Comparison of ENCODE assay signal across 16 cellular contexts in genomic region chr16:11630230-11631056, GRCh38. TPM values are rescaled to one million over a fixed set of nuclear protein-coding genes. Genes with fewer than 3 reads are reported as not detected.
DNase-seq lines count a peak whose midpoint lies in the region; ATAC-seq, FAIRE-seq and TF ChIP-seq lines count a peak whose summit lies in the region.
"Had no signal": no experiment of that assay in that cellular context is flagged by ENCODE, and none has a peak within 500 bp of the region (broad histone marks: within the 10 kb centered on the region; RNA-seq: fewer than 3 reads in every experiment).

No MANE protein-coding gene starts in this region.

- no peak for TF ChIP-seq RAD21 in HepG2 (CRISPR knock-in tag; IDR thresholded peaks at IDR 0.05)

- TF ChIP-seq EP300 in HepG2 (IDR thresholded peaks at IDR 0.05; ENCODE audit: low read depth in 2 of 2, low read length in 2 of 2) (peak in 1 of 2 experiments; percentile 32; a peak in 1 of 4 replicates), HepG2 (CRISPR knock-in tag; IDR thresholded peaks at IDR 0.05; ENCODE audit: borderline replicate concordance) (no peak)

- H3K27me3 Mint-ChIP-seq in mesothelial cell of epicardium (ENCODE audit: low read depth): no peaks in the 10 kb centered on the region

- H3K4me1 ChIP-seq in HepG2 (ENCODE audit: insufficient read depth, low read length): peaks cover 65% of the 10 kb centered on the region
- H3K4me1 ChIP-seq in right lobe of liver: no peaks in the 10 kb centered on the region
- peaks cover 24% of the 10 kb centered on the region for H3K4me1 ChIP-seq in RWPE2 (ENCODE audit: insufficient read depth, poor library complexity, severe bottlenecking)
- H3K4me1 ChIP-seq in urinary bladder (ENCODE audit: insufficient read depth): no peaks in the 10 kb centered on the region

- H3K27ac ChIP-seq in HepG2 (ENCODE audit: extremely low read length, insufficient read depth, low read length) (no peak overlapping the region), right lobe of liver (no peak overlapping the region), RWPE2 (ENCODE audit: poor library complexity, severe bottlenecking) (peak overlapping the region; percentile 97), urinary bladder (ENCODE audit: low read depth) (peak overlapping the region; percentile 53)

- in situ Hi-C loops in HepG2 (cut with HindIII; ENCODE audit: extremely low pct_ligation_motif_present, low pct_unique_long_range_greater_than_20kb): no loop called here
- in situ Hi-C loops in GM13976 (cut with MboI; ENCODE audit: low sequenced_read_pairs, unreplicated experiment): loop anchor here (25.0 kb wide), 1 partner anchor 668 kb away; no protein-coding TSS in a partner anchor

- H3K9me3 Mint-ChIP-seq in mesothelial cell of epicardium: no peaks in the 10 kb centered on the region
- H3K9me3 Mint-ChIP-seq: activated CD4-positive, alpha-beta T cell treated with anti-CD3 and anti-CD28 coated beads, Interleukin-2, amount 10 ng/mL, durations not matched to agents 24 days and 14 days; activated T-cell treated with anti-CD3 and anti-CD28 coated beads, Interleukin-2, amount 50 U/mL, for 4 hours had no signal

- peaks cover 0 to 4% of the 10 kb centered on the region in 2 experiments; a peak in 1 of 5 replicates for H3K27me3 ChIP-seq in HepG2 (ENCODE audit: control insufficient read depth in 1 of 2, insufficient read depth in 2 of 2, low read length in 2 of 2)
- H3K27me3 ChIP-seq in right lobe of liver: no peaks in the 10 kb centered on the region
- no peaks in the 10 kb centered on the region for H3K27me3 ChIP-seq in RWPE2 (ENCODE audit: insufficient read depth, poor library complexity, severe bottlenecking)

- POLR2A ChIA-PET in HepG2 (lab: Yijun Ruan, JAX): interaction anchor here (0.6 to 2.5 kb wide), 14 partner anchors 9 to 213 kb away, joined by 3 to 10 read pairs (median 4); partner anchors contain the start of genes LITAF, TXNDC11 and ZC3H7A

- no TSS peak for BruUV-seq in HepG2 (replicated peaks; lab: Mats Ljungman, UMichigan)

- H3K4me3 Mint-ChIP-seq in mesothelial cell of epicardium: no peak overlapping the region
- H3K4me3 Mint-ChIP-seq: activated CD4-positive, alpha-beta T cell treated with anti-CD3 and anti-CD28 coated beads, Interleukin-2, amount 10 ng/mL, durations not matched to agents 24 days and 14 days; activated T-cell treated with anti-CD3 and anti-CD28 coated beads, Interleukin-2, amount 50 U/mL, for 4 hours had no signal

- ATAC-seq in HepG2 (peak; percentile 78), right lobe of liver (no peak), RWPE2 (ENCODE audit: low read depth) (no peak)

- H3K9ac ChIP-seq in HepG2 (ENCODE audit: insufficient read depth, low read depth, low read length): peak overlapping the region; percentile 19; the same call in 1 of the 2 replicates

- no peak for TF ChIP-seq POLR2A in HepG2 (IDR thresholded peaks at IDR 0.05; ENCODE audit: insufficient read depth in 1 of 2, low read depth in 2 of 2, low read length in 2 of 2)
- no peak for TF ChIP-seq POLR2A in right lobe of liver (IDR thresholded peaks at IDR 0.05)

- H3K4me2 ChIP-seq in HepG2 (ENCODE audit: low read depth, low read length): peak overlapping the region; percentile 67
- H3K4me2 ChIP-seq: A549 had no signal

- H3K4me3 ChIP-seq in HepG2 (replicated peaks in 1 of 3; ENCODE audit: insufficient read depth in 1 of 3, low read depth in 2 of 3, low read length in 3 of 3) (peak overlapping the region in 1 of 3 experiments; percentile 34; a peak in 2 of 6 replicates), right lobe of liver (no peak overlapping the region), RWPE2 (ENCODE audit: severe bottlenecking) (no peak overlapping the region), urinary bladder (ENCODE audit: low read depth, low read length) (no peak overlapping the region)
- H3K4me3 ChIP-seq: A549, coronary artery, lung had no signal

- CTCF ChIA-PET in HepG2 (lab: Yijun Ruan, JAX; ENCODE audit: low intra/inter-chr PET ratio, low total read pairs): interaction anchor here (1.2 kb wide), 1 partner anchor 99 kb away, joined by 3 read pairs; no protein-coding TSS in a partner anchor

- WGBS in HepG2 (ENCODE audit: low lambda C conversion rate): 6% methylated on average over 14 of the region's 14 CpGs
- 78% methylated on average over 9 of the region's 14 CpGs for WGBS in right lobe of liver (ENCODE audit: insufficient coverage, low coverage, low lambda C conversion rate, missing lambda C conversion rate)
- 82% methylated on average over 14 of the region's 14 CpGs for WGBS in urinary bladder

- no peaks in the 10 kb centered on the region for H3K79me2 ChIP-seq in HepG2 (ENCODE audit: insufficient read depth, low read length)

- H3K4me1 Mint-ChIP-seq in mesothelial cell of epicardium: peaks cover 36% of the 10 kb centered on the region

- FAIRE-seq in HepG2 (lab: Jason Lieb, UNC): peak; percentile 72
- FAIRE-seq: A549, small intestine had no signal

- intact Hi-C loops in HepG2 (cut with micrococcal nuclease; ENCODE audit: unreplicated experiment) (loop anchor here (2.0 kb wide), 1 partner anchor 36 kb away; no protein-coding TSS in a partner anchor), right lobe of liver (cut with DNase I) (no loop called here)

- H4K20me1 ChIP-seq in HepG2 (ENCODE audit: insufficient read depth, low read length): no peaks in the 10 kb centered on the region

- no peaks in the 10 kb centered on the region for H3K36me3 Mint-ChIP-seq in mesothelial cell of epicardium

- H3K27ac Mint-ChIP-seq in mesothelial cell of epicardium: peak overlapping the region; percentile 39
- H3K27ac Mint-ChIP-seq: activated CD4-positive, alpha-beta T cell treated with anti-CD3 and anti-CD28 coated beads, Interleukin-2, amount 10 ng/mL, durations not matched to agents 24 days and 14 days had no signal

- peak; percentile 78 for DNase-seq in HepG2 (ENCODE audit: low spot score)
- DNase-seq in right lobe of liver: no peak
- no peak for DNase-seq in RWPE2 (ENCODE audit: low spot score)
- DNase-seq in mesothelial cell of epicardium (ENCODE audit: low spot score in 2 of 2, unreplicated experiment in 2 of 2): no peak
- no peak for DNase-seq in NCI-H1092 (lab: John Stamatoyannopoulos, UW)
- no peak for DNase-seq in GM13976 (ENCODE audit: low spot score)
- DNase-seq in NCI-H2227 treated with DMSO at 0.1 percent for 48 hours (lab: John Stamatoyannopoulos, UW): no peak
- DNase-seq: activated CD4-positive, alpha-beta T cell treated with anti-CD3 and anti-CD28 coated beads, Interleukin-2, amount 10 ng/mL, durations not matched to agents 24 days and 14 days; activated T-cell treated with anti-CD3 and anti-CD28 coated beads, Interleukin-2, amount 50 U/mL, for 4 hours; NCI-H446; occipital lobe; small intestine had no signal

- H3K9me3 ChIP-seq in HepG2 (ENCODE audit: low read length): no peaks in the 10 kb centered on the region
- H3K9me3 ChIP-seq in right lobe of liver: no peaks in the 10 kb centered on the region
- no peaks in the 10 kb centered on the region for H3K9me3 ChIP-seq in RWPE2 (ENCODE audit: severe bottlenecking)
- H3K9me3 ChIP-seq: A549 had no signal

- H3K36me3 ChIP-seq in HepG2 (replicated peaks in 1 of 2; ENCODE audit: control insufficient read depth in 1 of 2, insufficient read depth in 2 of 2, low read length in 2 of 2): no peaks in the 10 kb centered on the region
- no peaks in the 10 kb centered on the region for H3K36me3 ChIP-seq in right lobe of liver
- H3K36me3 ChIP-seq in RWPE2 (ENCODE audit: low read depth): no peaks in the 10 kb centered on the region
- H3K36me3 ChIP-seq in urinary bladder (ENCODE audit: insufficient read depth): no peaks in the 10 kb centered on the region

- H2AFZ ChIP-seq in HepG2 (ENCODE audit: low read length): no peak overlapping the region

- TF ChIP-seq CTCF in HepG2 (CRISPR knock-in tag; IDR thresholded peaks at IDR 0.05): no peak
- no peak for TF ChIP-seq CTCF in right lobe of liver (IDR thresholded peaks at IDR 0.05)
- no peak for TF ChIP-seq CTCF in RWPE2 (IDR thresholded peaks at IDR 0.05; ENCODE audit: poor library complexity, severe bottlenecking)
- no peak for TF ChIP-seq CTCF in mesothelial cell of epicardium (IDR thresholded peaks at IDR 0.05; ENCODE audit: unreplicated experiment)
- TF ChIP-seq CTCF in GM13976 (IDR thresholded peaks at IDR 0.05; ENCODE audit: borderline replicate concordance, control extremely low read depth, extremely low read depth, insufficient read depth, missing control alignments): no peak

RNA-seq across cellular contexts. Expression of gene SNN, which starts 37.8 kb away (rescaled TPM):
- total RNA-seq in HepG2 (2016; rRNA removed; fragmentation: Illumina TruSeq; extraction: Trizol) (8.4 TPM in 2 replicates), right lobe of liver (1 to 10 TPM; 3.5 to 7.9 (median 5.6) TPM), mesothelial cell of epicardium (38.3 to 40.2 TPM (median 39.9 TPM) in 3 replicates), urinary bladder (11.4 TPM)
- 7.1 and 8.0 TPM in 2 replicates for total RNA-seq in HepG2 (2016; cell fraction: cytosol; rRNA removed; fragmentation: Illumina TruSeq; extraction: Trizol; ENCODE audit: low read depth)
- 6.0 and 8.2 TPM in 2 replicates for total RNA-seq in HepG2 (2016; cell fraction: insoluble cytoplasmic fraction; rRNA removed; fragmentation: Illumina TruSeq; extraction: Trizol)
- total RNA-seq in HepG2 (2016; cell fraction: membrane; rRNA removed; fragmentation: Illumina TruSeq; extraction: Trizol): 18.8 and 19.0 TPM in 2 replicates
- 4.0 and 5.8 TPM in 2 replicates for total RNA-seq in HepG2 (2016; cell fraction: nucleus; rRNA removed; fragmentation: Illumina TruSeq; extraction: Trizol)
- polyA plus RNA-seq in HepG2 (2011; rRNA removed) (5.2 and 5.6 TPM in 2 replicates), urinary bladder (28.3 TPM)
- 4.6 and 5.0 TPM in 2 replicates for polyA plus RNA-seq in HepG2 (2011; cell fraction: cytosol; rRNA removed)
- polyA plus RNA-seq in HepG2 (2011; cell fraction: nucleus; rRNA removed): 4.7 and 4.9 TPM in 2 replicates
- polyA plus RNA-seq in HepG2 (2012): 3.0 and 3.4 TPM in 2 replicates
- polyA plus RNA-seq in HepG2 (2016; cell fraction: cytosol; fragmentation: Illumina TruSeq; extraction: Trizol; ENCODE audit: low read depth): 8.8 and 9.8 TPM in 2 replicates
- polyA plus RNA-seq in HepG2 (2016; cell fraction: insoluble cytoplasmic fraction; fragmentation: Illumina TruSeq; extraction: Trizol; ENCODE audit: low read depth): 8.1 and 9.3 TPM in 2 replicates
- 17.1 and 17.3 TPM in 2 replicates for polyA plus RNA-seq in HepG2 (2016; cell fraction: membrane; fragmentation: Illumina TruSeq; extraction: Trizol; ENCODE audit: low read depth)
- 7.7 and 8.0 TPM in 2 replicates for polyA plus RNA-seq in HepG2 (2016; cell fraction: nucleus; fragmentation: Illumina TruSeq; extraction: Trizol; ENCODE audit: insufficient read depth, low read depth)
- 2.2 and 3.6 TPM in 2 replicates for polyA minus RNA-seq in HepG2 (2011; rRNA and poly(A)+ RNA removed; ENCODE audit: low replicate concordance)
- polyA minus RNA-seq in HepG2 (2011; cell fraction: cytosol; rRNA and poly(A)+ RNA removed): 1.6 and 1.9 TPM in 2 replicates
- 4.4 and 4.9 TPM in 2 replicates for polyA minus RNA-seq in HepG2 (2011; cell fraction: nucleus; rRNA and poly(A)+ RNA removed)

RNA-seq across cellular contexts. Expression of gene LITAF, which starts 43.7 kb away (rescaled TPM):
- total RNA-seq in HepG2 (2016; rRNA removed; fragmentation: Illumina TruSeq; extraction: Trizol): 141 and 186 TPM in 2 replicates
- total RNA-seq in HepG2 (2016; cell fraction: cytosol; rRNA removed; fragmentation: Illumina TruSeq; extraction: Trizol; ENCODE audit: low read depth): 30.0 and 32.3 TPM in 2 replicates
- total RNA-seq in HepG2 (2016; cell fraction: insoluble cytoplasmic fraction; rRNA removed; fragmentation: Illumina TruSeq; extraction: Trizol): 139 and 174 TPM in 2 replicates
- 118 and 119 TPM in 2 replicates for total RNA-seq in HepG2 (2016; cell fraction: membrane; rRNA removed; fragmentation: Illumina TruSeq; extraction: Trizol)
- total RNA-seq in HepG2 (2016; cell fraction: nucleus; rRNA removed; fragmentation: Illumina TruSeq; extraction: Trizol): 60.6 and 72.1 TPM in 2 replicates
- 80.1 and 95.5 TPM in 2 replicates for polyA plus RNA-seq in HepG2 (2011; rRNA removed)
- 121 and 137 TPM in 2 replicates for polyA plus RNA-seq in HepG2 (2011; cell fraction: cytosol; rRNA removed)
- 61.9 and 67.8 TPM in 2 replicates for polyA plus RNA-seq in HepG2 (2011; cell fraction: nucleus; rRNA removed)
- polyA plus RNA-seq in HepG2 (2012): 113 and 128 TPM in 2 replicates
- 48.2 and 51.8 TPM in 2 replicates for polyA plus RNA-seq in HepG2 (2016; cell fraction: cytosol; fragmentation: Illumina TruSeq; extraction: Trizol; ENCODE audit: low read depth)
- 322 and 369 TPM in 2 replicates for polyA plus RNA-seq in HepG2 (2016; cell fraction: insoluble cytoplasmic fraction; fragmentation: Illumina TruSeq; extraction: Trizol; ENCODE audit: low read depth)
- 139 and 153 TPM in 2 replicates for polyA plus RNA-seq in HepG2 (2016; cell fraction: membrane; fragmentation: Illumina TruSeq; extraction: Trizol; ENCODE audit: low read depth)
- 125 and 129 TPM in 2 replicates for polyA plus RNA-seq in HepG2 (2016; cell fraction: nucleus; fragmentation: Illumina TruSeq; extraction: Trizol; ENCODE audit: insufficient read depth, low read depth)
- 155 and 250 TPM in 2 replicates for polyA minus RNA-seq in HepG2 (2011; rRNA and poly(A)+ RNA removed; ENCODE audit: low replicate concordance)
- 71.1 and 86.5 TPM in 2 replicates for polyA minus RNA-seq in HepG2 (2011; cell fraction: cytosol; rRNA and poly(A)+ RNA removed)
- polyA minus RNA-seq in HepG2 (2011; cell fraction: nucleus; rRNA and poly(A)+ RNA removed): 45.8 and 58.4 TPM in 2 replicates
- 100 to 1,000 TPM in 1 of 6 experiments, 10 to 100 TPM in 5; 43.7 to 148 (median 59.1) TPM for total RNA-seq in right lobe of liver
- 60.8 to 71.0 TPM (median 62.0 TPM) in 3 replicates for total RNA-seq in mesothelial cell of epicardium
- total RNA-seq in urinary bladder: 69.7 TPM
- polyA plus RNA-seq in urinary bladder: 120 TPM

Comparison
In these comparisons a context has a peak if more than half of its experiments do, and no peak if none do; other contexts are left out.
1. H3K27ac ChIP-seq: peak in RWPE2 (single experiment) and urinary bladder (single experiment); none in HepG2 (single experiment) and right lobe of liver (0 of 3).